5 cellular contexts compared by ENCODE assay signal in the genomic region with DNA sequence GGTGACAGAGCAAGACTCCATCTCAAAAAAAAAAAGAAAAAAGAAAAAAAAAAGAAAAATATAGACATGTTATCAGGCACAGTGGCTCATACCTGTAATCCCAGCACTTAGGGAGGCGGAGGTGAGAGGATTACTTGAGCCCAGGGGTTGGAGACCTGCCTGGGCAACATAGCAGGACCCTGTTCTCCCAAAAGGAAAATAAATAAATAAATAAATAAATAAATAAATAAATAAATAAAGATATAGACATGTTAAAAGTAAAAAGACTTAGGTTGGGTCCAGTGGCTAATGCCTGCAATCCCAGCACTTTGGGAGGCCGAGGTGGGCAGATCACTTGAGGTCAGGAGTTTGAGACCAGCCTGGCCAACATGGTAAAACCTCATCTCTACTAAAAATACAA. TPM values are rescaled to one million over a fixed set of nuclear protein-coding genes. Genes with fewer than 3 reads are reported as not detected.
DNase-seq lines count a peak whose midpoint lies in the region; ATAC-seq, FAIRE-seq and TF ChIP-seq lines count a peak whose summit lies in the region.
"Not testable (repeated sequence)": the region's sequence is repeated elsewhere in the genome, so short reads cannot be mapped to it uniquely, and the experiment has no call there.

No MANE protein-coding gene starts in this region.

- in situ Hi-C loops in HepG2 (cut with HindIII; ENCODE audit: extremely low pct_ligation_motif_present, low pct_unique_long_range_greater_than_20kb): not testable (repeated sequence)

- H3K27me3 ChIP-seq in HepG2 (ENCODE audit: control insufficient read depth in 1 of 2, insufficient read depth in 2 of 2, low read length in 2 of 2): peaks cover 3 to 24% of the 10 kb centered on the region in 2 experiments; a peak in 4 of 5 replicates

- POLR2A ChIA-PET in HepG2 (lab: Yijun Ruan, JAX): not testable (repeated sequence)

- H3K4me1 Mint-ChIP-seq in CD14-positive monocyte; osteocyte (ENCODE audit: unreplicated experiment); type B pancreatic cell (ENCODE audit: unreplicated experiment): not testable (repeated sequence)

- CTCF ChIA-PET in HepG2 (lab: Yijun Ruan, JAX; ENCODE audit: low intra/inter-chr PET ratio, low total read pairs): not testable (repeated sequence)

- TF ChIP-seq RAD21 in HepG2 (CRISPR knock-in tag; IDR thresholded peaks at IDR 0.05): not testable (repeated sequence)

- H3K4me2 ChIP-seq in HepG2 (ENCODE audit: low read depth, low read length): not testable (repeated sequence)

- H3K36me3 Mint-ChIP-seq in CD14-positive monocyte; osteocyte (ENCODE audit: unreplicated experiment); type B pancreatic cell: not testable (repeated sequence)

- H3K9me3 ChIP-seq in HepG2 (ENCODE audit: low read length): not testable (repeated sequence)

- not testable (repeated sequence) for BruUV-seq in HepG2 (replicated peaks; lab: Mats Ljungman, UMichigan)

- H3K4me3 Mint-ChIP-seq in CD14-positive monocyte; osteocyte (ENCODE audit: unreplicated experiment); type B pancreatic cell: not testable (repeated sequence)

- intact Hi-C loops in CD14-positive monocyte (cut with micrococcal nuclease) (loop anchor here in 1 of 2 donors (10.0 kb wide), 1 partner anchor 382 kb away; no protein-coding TSS in a partner anchor), HepG2 (cut with micrococcal nuclease; ENCODE audit: unreplicated experiment) (loop anchor here (10.0 kb wide), 1 partner anchor 1058 kb away; no protein-coding TSS in a partner anchor)

- not testable (repeated sequence) for TF ChIP-seq POLR2A in HepG2 (IDR thresholded peaks at IDR 0.05; ENCODE audit: insufficient read depth in 1 of 2, low read depth in 2 of 2, low read length in 2 of 2)

- H3K79me2 ChIP-seq in HepG2 (ENCODE audit: insufficient read depth, low read length): not testable (repeated sequence)

- not testable (repeated sequence) for TF ChIP-seq EP300 in HepG2 (IDR thresholded peaks at IDR 0.05; ENCODE audit: low read depth in 2 of 2, low read length in 2 of 2); HepG2 (CRISPR knock-in tag; IDR thresholded peaks at IDR 0.05; ENCODE audit: borderline replicate concordance)

- not testable (repeated sequence) for H3K4me1 ChIP-seq in HepG2 (ENCODE audit: insufficient read depth, low read length)

- ATAC-seq in HepG2: not testable (repeated sequence)

- H3K27me3 Mint-ChIP-seq in CD14-positive monocyte (ENCODE audit: low read depth in 3 of 3) (peaks cover 9 to 14% (median 12%) of the 10 kb centered on the region in 3 donors), osteocyte (ENCODE audit: unreplicated experiment) (peaks cover 41% of the 10 kb centered on the region)
- not testable (repeated sequence) for H3K27me3 Mint-ChIP-seq in type B pancreatic cell

- not testable (repeated sequence) for H3K27ac Mint-ChIP-seq in CD14-positive monocyte; osteocyte (ENCODE audit: unreplicated experiment); type B pancreatic cell

- not testable (repeated sequence) for H2AFZ ChIP-seq in HepG2 (ENCODE audit: low read length)

- not testable (repeated sequence) for H3K27ac ChIP-seq in HepG2 (ENCODE audit: extremely low read length, insufficient read depth, low read length)

- not testable (repeated sequence) for TF ChIP-seq CTCF in CD14-positive monocyte (IDR thresholded peaks at IDR 0.05); HepG2 (CRISPR knock-in tag; IDR thresholded peaks at IDR 0.05); osteocyte (IDR thresholded peaks at IDR 0.05); type B pancreatic cell (conservative IDR thresholded peaks at IDR 0.05)

- peak; percentile 10 for DNase-seq in CD14-positive monocyte (ENCODE audit: low spot score)
- DNase-seq in activated T-cell treated with anti-CD3 and anti-CD28 coated beads, Interleukin-2, amount 50 U/mL, for 48 hours: peak; percentile 9
- not testable (repeated sequence) for DNase-seq in HepG2 (ENCODE audit: low spot score)
- peak; percentile 48 for DNase-seq in osteocyte (ENCODE audit: extremely low spot score, unreplicated experiment)
- peak; percentile 25 for DNase-seq in type B pancreatic cell (ENCODE audit: extremely low spot score, unreplicated experiment)

- not testable (repeated sequence) for FAIRE-seq in HepG2 (lab: Jason Lieb, UNC)

- WGBS in HepG2 (ENCODE audit: low lambda C conversion rate): 44% methylated on average over 2 of the region's 2 CpGs

- not testable (repeated sequence) for H3K9me3 Mint-ChIP-seq in CD14-positive monocyte; osteocyte (ENCODE audit: unreplicated experiment); type B pancreatic cell

- not testable (repeated sequence) for H4K20me1 ChIP-seq in HepG2 (ENCODE audit: insufficient read depth, low read length)

- not testable (repeated sequence) for H3K9ac ChIP-seq in HepG2 (ENCODE audit: insufficient read depth, low read depth, low read length)

- not testable (repeated sequence) for H3K4me3 ChIP-seq in HepG2 (replicated peaks in 1 of 3; ENCODE audit: insufficient read depth in 1 of 3, low read depth in 2 of 3, low read length in 3 of 3)

- H3K36me3 ChIP-seq in HepG2 (replicated peaks in 1 of 2; ENCODE audit: control insufficient read depth in 1 of 2, insufficient read depth in 2 of 2, low read length in 2 of 2): not testable (repeated sequence)

TF ChIP-seq in HepG2, 621 proteins besides CTCF, POLR2A, EP300 and RAD21:
- TF ChIP-seq NBN (conservative IDR thresholded peaks at IDR 0.05) (0 out of 2 replicates have a peak, but pooled peaks have one; percentile 36), FOXO4 (CRISPR knock-in tag; conservative IDR thresholded peaks at IDR 0.05) (0 out of 2 replicates have a peak, but pooled peaks have one; percentile 38), CBX2 (CRISPR knock-in tag; IDR thresholded peaks at IDR 0.05; ENCODE audit: low read depth) (0 out of 2 replicates have a peak, but pooled peaks have one; percentile 82), ZNF563 (CRISPR knock-in tag; IDR thresholded peaks at IDR 0.05) (0 out of 2 replicates have a peak, but pooled peaks have one; percentile 4)
- TF ChIP-seq CBX2 (IDR thresholded peaks at IDR 0.05; ENCODE audit: low read depth, low read length): not testable (repeated sequence)
TF ChIP-seq in HepG2: peak in this region for 4; not testable (repeated sequence) for 617.

RNA-seq across cellular contexts. Expression of gene METTL9, which starts 23.1 kb away (rescaled TPM):
- polyA plus RNA-seq in CD14-positive monocyte (100 to 1,000 TPM; 373 to 400 TPM), HepG2 (2011; rRNA removed) (96.9 and 123 TPM in 2 replicates)
- total RNA-seq in HepG2 (2016; rRNA removed; fragmentation: Illumina TruSeq; extraction: Trizol) (175 and 204 TPM in 2 replicates), osteocyte (91.9 and 94.4 TPM in 2 replicates), type B pancreatic cell (ENCODE audit: low replicate concordance) (87.1 and 132 TPM in 2 replicates)
- 260 and 296 TPM in 2 replicates for total RNA-seq in HepG2 (2016; cell fraction: cytosol; rRNA removed; fragmentation: Illumina TruSeq; extraction: Trizol; ENCODE audit: low read depth)
- total RNA-seq in HepG2 (2016; cell fraction: insoluble cytoplasmic fraction; rRNA removed; fragmentation: Illumina TruSeq; extraction: Trizol): 189 and 192 TPM in 2 replicates
- 531 and 570 TPM in 2 replicates for total RNA-seq in HepG2 (2016; cell fraction: membrane; rRNA removed; fragmentation: Illumina TruSeq; extraction: Trizol)
- 102 and 120 TPM in 2 replicates for total RNA-seq in HepG2 (2016; cell fraction: nucleus; rRNA removed; fragmentation: Illumina TruSeq; extraction: Trizol)
- 57.9 and 89.7 TPM in 2 replicates for polyA plus RNA-seq in HepG2 (2011; cell fraction: cytosol; rRNA removed)
- 22.0 and 27.5 TPM in 2 replicates for polyA plus RNA-seq in HepG2 (2011; cell fraction: nucleus; rRNA removed)
- 128 and 134 TPM in 2 replicates for polyA plus RNA-seq in HepG2 (2012)
- polyA plus RNA-seq in HepG2 (2016; cell fraction: cytosol; fragmentation: Illumina TruSeq; extraction: Trizol; ENCODE audit: low read depth): 385 and 459 TPM in 2 replicates
- polyA plus RNA-seq in HepG2 (2016; cell fraction: insoluble cytoplasmic fraction; fragmentation: Illumina TruSeq; extraction: Trizol; ENCODE audit: low read depth): 218 and 221 TPM in 2 replicates
- 534 and 554 TPM in 2 replicates for polyA plus RNA-seq in HepG2 (2016; cell fraction: membrane; fragmentation: Illumina TruSeq; extraction: Trizol; ENCODE audit: low read depth)
- 143 and 144 TPM in 2 replicates for polyA plus RNA-seq in HepG2 (2016; cell fraction: nucleus; fragmentation: Illumina TruSeq; extraction: Trizol; ENCODE audit: insufficient read depth, low read depth)
- polyA minus RNA-seq in HepG2 (2011; rRNA and poly(A)+ RNA removed; ENCODE audit: low replicate concordance): 23.0 and 41.2 TPM in 2 replicates
- 66.7 and 68.9 TPM in 2 replicates for polyA minus RNA-seq in HepG2 (2011; cell fraction: cytosol; rRNA and poly(A)+ RNA removed)
- polyA minus RNA-seq in HepG2 (2011; cell fraction: nucleus; rRNA and poly(A)+ RNA removed): 50.9 and 56.4 TPM in 2 replicates
